Comparison of ENCODE assay signal across 8 cellular contexts in the genomic region with DNA sequence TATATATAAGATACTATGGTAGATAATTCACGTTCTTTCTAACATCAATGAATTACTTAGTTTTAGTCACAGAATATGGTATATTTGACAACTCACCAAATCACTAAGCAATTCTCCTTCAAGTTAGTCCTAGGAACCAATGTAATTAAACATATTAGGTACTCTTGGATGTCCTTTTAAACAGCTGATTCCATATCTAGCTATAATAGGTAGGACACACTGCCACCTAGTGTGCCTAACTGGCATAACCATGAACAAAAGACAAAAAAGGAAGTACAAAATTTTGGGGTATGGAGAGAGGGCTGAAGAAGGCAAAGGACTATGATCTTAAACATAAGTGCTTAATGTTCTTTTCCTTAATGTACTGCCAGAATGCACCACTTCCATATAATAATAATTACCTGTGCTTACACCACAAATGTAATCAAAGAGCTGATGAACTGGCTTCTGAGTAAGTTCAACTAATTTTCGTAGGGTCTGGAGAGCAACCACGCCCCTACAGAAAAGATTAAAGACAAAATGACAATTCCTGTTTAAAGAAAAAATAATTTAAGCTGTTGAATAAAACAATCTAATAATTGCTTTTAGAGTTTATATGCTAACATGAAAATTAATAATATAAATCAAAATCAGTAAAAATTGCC. TPM values are rescaled to one million over a fixed set of nuclear protein-coding genes. Genes with fewer than 3 reads are reported as not detected.
A peak's percentile ranks its signal among the peaks of the same experiment; 100 is the strongest.
DNase-seq lines count a peak whose midpoint lies in the region; ATAC-seq lines count a peak whose summit lies in the region.

No MANE protein-coding gene starts in this region.

- H4K8ac ChIP-seq in trophoblast cell (ENCODE audit: low read depth, low read length): no peak overlapping the region

- H3K36me3 Mint-ChIP-seq in CD4-positive, CD25-positive, alpha-beta regulatory T cell: peaks cover 27% of the 10 kb centered on the region
- peaks cover 9% of the 10 kb centered on the region for H3K36me3 Mint-ChIP-seq in activated CD8-positive, alpha-beta T cell treated with anti-CD3 and anti-CD28 coated beads, Interleukin-2, amount 10 ng/mL, durations not matched to agents 7 days and 5 days (ENCODE audit: low read depth)

- peaks cover 40% of the 10 kb centered on the region for H3K36me3 ChIP-seq in CD4-positive, CD25-positive, alpha-beta regulatory T cell (ENCODE audit: control insufficient read depth, insufficient read depth, low read length)
- peaks cover 4 to 6% of the 10 kb centered on the region in 2 experiments for H3K36me3 ChIP-seq in trophoblast cell (ENCODE audit: control insufficient read depth in 1 of 2, insufficient read depth in 2 of 2, low read length in 2 of 2)

- no peak overlapping the region for H4K91ac ChIP-seq in trophoblast cell (ENCODE audit: low read depth, low read length)

- H3K9me3 Mint-ChIP-seq in CD4-positive, CD25-positive, alpha-beta regulatory T cell: no peaks in the 10 kb centered on the region
- H3K9me3 Mint-ChIP-seq in activated CD8-positive, alpha-beta T cell treated with anti-CD3 and anti-CD28 coated beads, Interleukin-2, amount 10 ng/mL, durations not matched to agents 7 days and 5 days (ENCODE audit: insufficient read depth): no peaks in the 10 kb centered on the region

- H3K14ac ChIP-seq in trophoblast cell (ENCODE audit: low read length): no peak overlapping the region

- no peak overlapping the region for H3K4me3 Mint-ChIP-seq in CD4-positive, CD25-positive, alpha-beta regulatory T cell
- no peak overlapping the region for H3K4me3 Mint-ChIP-seq in activated CD8-positive, alpha-beta T cell treated with anti-CD3 and anti-CD28 coated beads, Interleukin-2, amount 10 ng/mL, durations not matched to agents 7 days and 5 days

- H3K9ac ChIP-seq in trophoblast cell (ENCODE audit: low read length): no peak overlapping the region

- H3K27ac ChIP-seq in CD4-positive, CD25-positive, alpha-beta regulatory T cell (ENCODE audit: insufficient read depth, low read length, poor library complexity, severe bottlenecking): no peak overlapping the region
- no peak overlapping the region for H3K27ac ChIP-seq in trophoblast cell (ENCODE audit: low read depth, low read length)

- H3K9me3 ChIP-seq in CD4-positive, CD25-positive, alpha-beta regulatory T cell (ENCODE audit: control insufficient read depth in 2 of 2, low read length in 2 of 2): no peaks in the 10 kb centered on the region
- no peaks in the 10 kb centered on the region for H3K9me3 ChIP-seq in trophoblast cell (ENCODE audit: insufficient read depth, low read depth, low read length)

- no peak overlapping the region for H3K4me3 ChIP-seq in CD4-positive, CD25-positive, alpha-beta regulatory T cell (ENCODE audit: low read depth, low read length)
- no peak overlapping the region for H3K4me3 ChIP-seq in trophoblast cell (ENCODE audit: low read depth, low read length)

- no peak overlapping the region for H3K18ac ChIP-seq in trophoblast cell (ENCODE audit: low read length)

- no peak overlapping the region for H3K27ac Mint-ChIP-seq in CD4-positive, CD25-positive, alpha-beta regulatory T cell
- no peak overlapping the region for H3K27ac Mint-ChIP-seq in activated CD8-positive, alpha-beta T cell treated with anti-CD3 and anti-CD28 coated beads, Interleukin-2, amount 10 ng/mL, durations not matched to agents 7 days and 5 days

- no peak overlapping the region for H2AK5ac ChIP-seq in trophoblast cell (ENCODE audit: low read length)

- H3K27me3 ChIP-seq in CD4-positive, CD25-positive, alpha-beta regulatory T cell (ENCODE audit: control insufficient read depth, insufficient read depth, low read length): no peaks in the 10 kb centered on the region
- no peaks in the 10 kb centered on the region for H3K27me3 ChIP-seq in trophoblast cell (ENCODE audit: insufficient read depth, low read length)

- H4K12ac ChIP-seq in trophoblast cell (ENCODE audit: low read depth, low read length): no peak overlapping the region

- no peak overlapping the region for H2BK120ac ChIP-seq in trophoblast cell (ENCODE audit: insufficient read depth, low read length, poor library complexity)

- POLR2A ChIA-PET in activated CD8-positive, alpha-beta T cell treated with anti-CD3 and anti-CD28 coated beads, Interleukin-2, amount 10 ng/mL, durations not matched to agents 7 days and 5 days (lab: Charles Lee): no interaction called here

- H3K4ac ChIP-seq in trophoblast cell (ENCODE audit: low read depth, low read length): no peak overlapping the region

- peak; percentile 68 to 71 for ATAC-seq in CD4-positive, CD25-positive, alpha-beta regulatory T cell (ENCODE audit: low read depth in 2 of 2)
- peak; percentile 63 for ATAC-seq in GM19025 (IDR thresholded peaks at IDR 0.05; ENCODE audit: low read depth, unreplicated experiment)
- ATAC-seq in HG03565 (IDR thresholded peaks at IDR 0.05; ENCODE audit: unreplicated experiment): peak; percentile 65
- ATAC-seq in activated CD8-positive, alpha-beta T cell treated with anti-CD3 and anti-CD28 coated beads, Interleukin-2, amount 10 ng/mL, durations not matched to agents 7 days and 5 days: peak; percentile 44
- ATAC-seq in HG03045 (IDR thresholded peaks at IDR 0.05; ENCODE audit: unreplicated experiment): no peak

- H3K23ac ChIP-seq in trophoblast cell (ENCODE audit: low read length): no peak overlapping the region

- no peaks in the 10 kb centered on the region for H3K79me2 ChIP-seq in trophoblast cell (ENCODE audit: control insufficient read depth, insufficient read depth, low read length, poor library complexity)

- H2AFZ ChIP-seq in trophoblast cell (ENCODE audit: insufficient read depth, low read length, poor library complexity): no peak overlapping the region

- WGBS in trophoblast cell (ENCODE audit: extremely low coverage, insufficient coverage, insufficient read length): no CpG with 5 or more reads among the region's 3 CpGs

- H3K4me1 Mint-ChIP-seq in CD4-positive, CD25-positive, alpha-beta regulatory T cell: peaks cover 0 to 22% (median 7%) of the 10 kb centered on the region in 4 donors
- H3K4me1 Mint-ChIP-seq in activated CD8-positive, alpha-beta T cell treated with anti-CD3 and anti-CD28 coated beads, Interleukin-2, amount 10 ng/mL, durations not matched to agents 7 days and 5 days (ENCODE audit: low read depth): no peaks in the 10 kb centered on the region

- H2BK12ac ChIP-seq in trophoblast cell (ENCODE audit: low read length): no peak overlapping the region

- H3K27me3 Mint-ChIP-seq in CD4-positive, CD25-positive, alpha-beta regulatory T cell: no peaks in the 10 kb centered on the region
- H3K27me3 Mint-ChIP-seq in activated CD8-positive, alpha-beta T cell treated with anti-CD3 and anti-CD28 coated beads, Interleukin-2, amount 10 ng/mL, durations not matched to agents 7 days and 5 days (ENCODE audit: low read depth): no peaks in the 10 kb centered on the region

- CTCF ChIA-PET in activated CD8-positive, alpha-beta T cell treated with anti-CD3 and anti-CD28 coated beads, Interleukin-2, amount 10 ng/mL, durations not matched to agents 7 days and 5 days (lab: Charles Lee): interaction anchor here (0.7 to 3.1 kb wide), 28 partner anchors 10 to 384 kb away, joined by 3 to 39 read pairs (median 5); partner anchors contain the start of genes DNAJB9, NRCAM, PNPLA8 and THAP5

- H3K4me2 ChIP-seq in trophoblast cell (ENCODE audit: low read length): no peak overlapping the region

- no peak overlapping the region for H2BK5ac ChIP-seq in trophoblast cell (ENCODE audit: low read depth, low read length, poor library complexity)

- no peaks in the 10 kb centered on the region for H3K4me1 ChIP-seq in CD4-positive, CD25-positive, alpha-beta regulatory T cell (ENCODE audit: control insufficient read depth, insufficient read depth, low read length, poor library complexity, severe bottlenecking)
- no peaks in the 10 kb centered on the region for H3K4me1 ChIP-seq in trophoblast cell (ENCODE audit: control insufficient read depth in 1 of 2, insufficient read depth in 2 of 2, low read length in 2 of 2)

- no peaks in the 10 kb centered on the region for H3K79me1 ChIP-seq in trophoblast cell (ENCODE audit: low read length)

- peak; percentile 15 to 61 (median 51) for DNase-seq in CD4-positive, CD25-positive, alpha-beta regulatory T cell
- DNase-seq in NCI-H748 (lab: John Stamatoyannopoulos, UW; ENCODE audit: unreplicated experiment) (peak; percentile 73), fibroblast of the conjunctiva (ENCODE audit: low read depth) (peak; percentile 38), trophoblast cell (peak; percentile 31 to 83)
- peak; percentile 68 for DNase-seq in activated CD8-positive, alpha-beta T cell treated with anti-CD3 and anti-CD28 coated beads, Interleukin-2, amount 10 ng/mL, durations not matched to agents 7 days and 5 days

RNA-seq across cellular contexts. Expression of gene PNPLA8, which starts 28.7 kb away (rescaled TPM):
- total RNA-seq in CD4-positive, CD25-positive, alpha-beta regulatory T cell: 62.5 TPM
- polyA plus RNA-seq in CD4-positive, CD25-positive, alpha-beta regulatory T cell: 10 to 100 TPM; 23.3 to 33.0 (median 29.4) TPM
- total RNA-seq in activated CD8-positive, alpha-beta T cell treated with anti-CD3 and anti-CD28 coated beads, Interleukin-2, amount 10 ng/mL, durations not matched to agents 7 days and 5 days: 10 to 100 TPM; 13.0 to 13.6 TPM
- 24.4 and 25.3 TPM in 2 replicates for polyA plus RNA-seq in trophoblast cell (2013)

RNA-seq across cellular contexts. Expression of gene NRCAM, which starts 41.0 kb away (rescaled TPM):
- total RNA-seq in CD4-positive, CD25-positive, alpha-beta regulatory T cell: not detected
- under 1 TPM in 1 of 4 donors, not detected in 3; 0.27 TPM for polyA plus RNA-seq in CD4-positive, CD25-positive, alpha-beta regulatory T cell
- under 1 TPM; 0.05 to 0.47 TPM for total RNA-seq in activated CD8-positive, alpha-beta T cell treated with anti-CD3 and anti-CD28 coated beads, Interleukin-2, amount 10 ng/mL, durations not matched to agents 7 days and 5 days
- polyA plus RNA-seq in trophoblast cell (2013): 0.38 and 0.47 TPM in 2 replicates
